25 cellular contexts compared by ENCODE assay signal in genomic region chr11:27640954-27641353, GRCh38. TPM values are rescaled to one million over a fixed set of nuclear protein-coding genes. Genes with fewer than 3 reads are reported as not detected.
"Had no signal": no experiment of that assay in that cellular context is flagged by ENCODE, and none has a peak within 500 bp of the region (broad histone marks: within the 10 kb centered on the region; RNA-seq: fewer than 3 reads in every experiment).

No MANE protein-coding gene starts in this region.

- H3K27me3 Mint-ChIP-seq: activated CD8-positive, alpha-beta T cell treated with anti-CD3 and anti-CD28 coated beads for 36 hours; activated naive CD4-positive, alpha-beta T cell treated with anti-CD3 and anti-CD28 coated beads, Interleukin-2, amount 10 ng/mL, durations not matched to agents 7 days and 5 days; activated naive CD8-positive, alpha-beta T cell treated with anti-CD3 and anti-CD28 coated beads, Interleukin-2, amount 10 ng/mL, durations not matched to agents 7 days and 5 days; central memory CD8-positive, alpha-beta T cell had no signal

- H3K9me3 ChIP-seq: Peyer's patch had no signal

- H3K36me3 Mint-ChIP-seq: activated naive CD4-positive, alpha-beta T cell treated with anti-CD3 and anti-CD28 coated beads, Interleukin-2, amount 10 ng/mL, durations not matched to agents 7 days and 5 days; activated naive CD8-positive, alpha-beta T cell treated with anti-CD3 and anti-CD28 coated beads, Interleukin-2, amount 10 ng/mL, durations not matched to agents 7 days and 5 days had no signal

- H3K27me3 ChIP-seq: breast epithelium, Peyer's patch had no signal

- DNase-seq: activated CD4-positive, alpha-beta T cell treated with anti-CD3 and anti-CD28 coated beads for 4 hours; activated CD8-positive, alpha-beta memory T cell treated with anti-CD3 and anti-CD28 coated beads, Interleukin-2, amount 50 U/mL, for 4 hours; activated CD8-positive, alpha-beta T cell treated with anti-CD3 and anti-CD28 coated beads for 36 hours; activated gamma-delta T cell treated with Interleukin-2 at 50 U/mL for 16 hours; activated naive CD4-positive, alpha-beta T cell treated with anti-CD3 and anti-CD28 coated beads, Interleukin-2, amount 10 ng/mL, durations not matched to agents 7 days and 5 days; activated naive CD8-positive, alpha-beta T cell treated with anti-CD3 and anti-CD28 coated beads, Interleukin-2, amount 10 ng/mL, durations not matched to agents 7 days and 5 days; activated T-cell treated with anti-CD3 and anti-CD28 coated beads, Interleukin-2, amount 50 U/mL, for 72 hours; aorta; Kasumi-1; KBM-7; NCI-H1092; NCI-H1417; NCI-H1930; NCI-H510A treated with DMSO at 0.1 percent for 48 hours; NCI-H69; NK-92 treated with Interleukin-12 subunit alpha and Interleukin-12 subunit beta, amount 100 ng/mL, for 24 hours; OCI-M1; Peyer's patch; SHP77 treated with DMSO at 0.1 percent for 48 hours had no signal

- ATAC-seq: activated CD4-positive, CD25-positive, alpha-beta regulatory T cell treated with anti-CD3 and anti-CD28 coated beads, Interleukin-2, amount 50 U/mL, for 24 hours; activated CD8-positive, alpha-beta T cell treated with anti-CD3 and anti-CD28 coated beads for 36 hours; activated T-cell treated with anti-CD3 and anti-CD28 coated beads, Interleukin-2, amount 50 U/mL, for 72 hours had no signal

- H3K27ac Mint-ChIP-seq: activated CD8-positive, alpha-beta T cell treated with anti-CD3 and anti-CD28 coated beads for 36 hours; activated naive CD4-positive, alpha-beta T cell treated with anti-CD3 and anti-CD28 coated beads, Interleukin-2, amount 10 ng/mL, durations not matched to agents 7 days and 5 days; activated naive CD8-positive, alpha-beta T cell treated with anti-CD3 and anti-CD28 coated beads, Interleukin-2, amount 10 ng/mL, durations not matched to agents 7 days and 5 days; activated T-cell treated with anti-CD3 and anti-CD28 coated beads, Interleukin-2, amount 50 U/mL, for 72 hours; activated T-helper 2 cell treated with anti-CD3 and anti-CD28 coated beads, Interferon-gamma antibody, Interleukin-2, Interleukin-4, amounts not matched to agents 10 μg/mL and 5 μg/mL and 100 μg/mL, durations not matched to agents 14 hours and 24 hours and 36 hours; T-helper 1 cell treated with Interleukin-12 subunit alpha and Interleukin-12 subunit beta and Interleukin-4 antibody, amounts not matched to agents 30 μg/mL and 1 μg/mL, for 36 hours had no signal

- H3K27ac ChIP-seq: breast epithelium, Peyer's patch, RWPE1 had no signal

- H3K9me3 Mint-ChIP-seq: activated CD8-positive, alpha-beta T cell treated with anti-CD3 and anti-CD28 coated beads for 36 hours; T-helper 1 cell treated with Interleukin-12 subunit alpha and Interleukin-12 subunit beta and Interleukin-4 antibody, amounts not matched to agents 30 μg/mL and 1 μg/mL, for 36 hours had no signal

- H3K4me1 ChIP-seq: breast epithelium, Peyer's patch had no signal

- H3K4me3 ChIP-seq: breast epithelium, Peyer's patch had no signal

- H3K36me3 ChIP-seq: breast epithelium, Peyer's patch had no signal

- H3K4me3 Mint-ChIP-seq: activated CD8-positive, alpha-beta T cell treated with anti-CD3 and anti-CD28 coated beads for 36 hours; activated naive CD4-positive, alpha-beta T cell treated with anti-CD3 and anti-CD28 coated beads, Interleukin-2, amount 10 ng/mL, durations not matched to agents 7 days and 5 days; activated naive CD8-positive, alpha-beta T cell treated with anti-CD3 and anti-CD28 coated beads, Interleukin-2, amount 10 ng/mL, durations not matched to agents 7 days and 5 days; activated T-cell treated with anti-CD3 and anti-CD28 coated beads, Interleukin-2, amount 50 U/mL, for 72 hours; central memory CD8-positive, alpha-beta T cell; T-helper 1 cell treated with Interleukin-12 subunit alpha and Interleukin-12 subunit beta and Interleukin-4 antibody, amounts not matched to agents 30 μg/mL and 1 μg/mL, for 36 hours had no signal

- H3K4me1 Mint-ChIP-seq: activated naive CD4-positive, alpha-beta T cell treated with anti-CD3 and anti-CD28 coated beads, Interleukin-2, amount 10 ng/mL, durations not matched to agents 7 days and 5 days; activated naive CD8-positive, alpha-beta T cell treated with anti-CD3 and anti-CD28 coated beads, Interleukin-2, amount 10 ng/mL, durations not matched to agents 7 days and 5 days; central memory CD8-positive, alpha-beta T cell had no signal

RNA-seq across cellular contexts. Expression of gene BDNF, which starts 59.3 kb away (rescaled TPM):
- total RNA-seq: activated CD8-positive, alpha-beta T cell treated with anti-CD3 and anti-CD28 coated beads for 36 hours; activated naive CD8-positive, alpha-beta T cell treated with anti-CD3 and anti-CD28 coated beads, Interleukin-2, amount 10 ng/mL, durations not matched to agents 7 days and 5 days; activated T-cell treated with anti-CD3 and anti-CD28 coated beads, Interleukin-2, amount 50 U/mL, for 72 hours; activated T-helper 2 cell treated with anti-CD3 and anti-CD28 coated beads, Interferon-gamma antibody, Interleukin-2, Interleukin-4, amounts not matched to agents 10 μg/mL and 5 μg/mL and 100 μg/mL, durations not matched to agents 14 hours and 24 hours and 36 hours had no signal
